In genomic region chr14:86943391-86944365, GRCh38 we compare ENCODE assay signal across 3 cellular contexts.
TF ChIP-seq lines count a peak whose summit lies in the region.

No MANE protein-coding gene starts in this region.

TF ChIP-seq in SK-N-SH, 30 proteins besides CTCF, POLR2A, EP300 and RAD21:
- TF ChIP-seq PBX3 (IDR thresholded peaks at IDR 0.05): no peak
- TF ChIP-seq USF1 (IDR thresholded peaks at IDR 0.05; ENCODE audit: borderline replicate concordance, low read depth): no peak
- TF ChIP-seq TCF12 (IDR thresholded peaks at IDR 0.05): no peak
- TF ChIP-seq, protein P1, sequence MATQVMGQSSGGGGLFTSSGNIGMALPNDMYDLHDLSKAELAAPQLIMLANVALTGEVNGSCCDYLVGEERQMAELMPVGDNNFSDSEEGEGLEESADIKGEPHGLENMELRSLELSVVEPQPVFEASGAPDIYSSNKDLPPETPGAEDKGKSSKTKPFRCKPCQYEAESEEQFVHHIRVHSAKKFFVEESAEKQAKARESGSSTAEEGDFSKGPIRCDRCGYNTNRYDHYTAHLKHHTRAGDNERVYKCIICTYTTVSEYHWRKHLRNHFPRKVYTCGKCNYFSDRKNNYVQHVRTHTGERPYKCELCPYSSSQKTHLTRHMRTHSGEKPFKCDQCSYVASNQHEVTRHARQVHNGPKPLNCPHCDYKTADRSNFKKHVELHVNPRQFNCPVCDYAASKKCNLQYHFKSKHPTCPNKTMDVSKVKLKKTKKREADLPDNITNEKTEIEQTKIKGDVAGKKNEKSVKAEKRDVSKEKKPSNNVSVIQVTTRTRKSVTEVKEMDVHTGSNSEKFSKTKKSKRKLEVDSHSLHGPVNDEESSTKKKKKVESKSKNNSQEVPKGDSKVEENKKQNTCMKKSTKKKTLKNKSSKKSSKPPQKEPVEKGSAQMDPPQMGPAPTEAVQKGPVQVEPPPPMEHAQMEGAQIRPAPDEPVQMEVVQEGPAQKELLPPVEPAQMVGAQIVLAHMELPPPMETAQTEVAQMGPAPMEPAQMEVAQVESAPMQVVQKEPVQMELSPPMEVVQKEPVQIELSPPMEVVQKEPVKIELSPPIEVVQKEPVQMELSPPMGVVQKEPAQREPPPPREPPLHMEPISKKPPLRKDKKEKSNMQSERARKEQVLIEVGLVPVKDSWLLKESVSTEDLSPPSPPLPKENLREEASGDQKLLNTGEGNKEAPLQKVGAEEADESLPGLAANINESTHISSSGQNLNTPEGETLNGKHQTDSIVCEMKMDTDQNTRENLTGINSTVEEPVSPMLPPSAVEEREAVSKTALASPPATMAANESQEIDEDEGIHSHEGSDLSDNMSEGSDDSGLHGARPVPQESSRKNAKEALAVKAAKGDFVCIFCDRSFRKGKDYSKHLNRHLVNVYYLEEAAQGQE (IDR thresholded peaks at IDR 0.05; ENCODE audit: low read depth, low read length): no peak
- TF ChIP-seq SIN3A (IDR thresholded peaks at IDR 0.05; ENCODE audit: borderline replicate concordance, low read depth, low read length): no peak
- no peak for TF ChIP-seq FOSL2 (IDR thresholded peaks at IDR 0.05; ENCODE audit: borderline replicate concordance, low read depth)
- TF ChIP-seq YY1 (IDR thresholded peaks at IDR 0.05; ENCODE audit: low read depth): no peak

TF ChIP-seq in SK-N-SH treated with all-trans-retinoic acid at 6 μM for 48 hours, 23 proteins besides CTCF, POLR2A, EP300 and RAD21:
- TF ChIP-seq, protein P2, sequence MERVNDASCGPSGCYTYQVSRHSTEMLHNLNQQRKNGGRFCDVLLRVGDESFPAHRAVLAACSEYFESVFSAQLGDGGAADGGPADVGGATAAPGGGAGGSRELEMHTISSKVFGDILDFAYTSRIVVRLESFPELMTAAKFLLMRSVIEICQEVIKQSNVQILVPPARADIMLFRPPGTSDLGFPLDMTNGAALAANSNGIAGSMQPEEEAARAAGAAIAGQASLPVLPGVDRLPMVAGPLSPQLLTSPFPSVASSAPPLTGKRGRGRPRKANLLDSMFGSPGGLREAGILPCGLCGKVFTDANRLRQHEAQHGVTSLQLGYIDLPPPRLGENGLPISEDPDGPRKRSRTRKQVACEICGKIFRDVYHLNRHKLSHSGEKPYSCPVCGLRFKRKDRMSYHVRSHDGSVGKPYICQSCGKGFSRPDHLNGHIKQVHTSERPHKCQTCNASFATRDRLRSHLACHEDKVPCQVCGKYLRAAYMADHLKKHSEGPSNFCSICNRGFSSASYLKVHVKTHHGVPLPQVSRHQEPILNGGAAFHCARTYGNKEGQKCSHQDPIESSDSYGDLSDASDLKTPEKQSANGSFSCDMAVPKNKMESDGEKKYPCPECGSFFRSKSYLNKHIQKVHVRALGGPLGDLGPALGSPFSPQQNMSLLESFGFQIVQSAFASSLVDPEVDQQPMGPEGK (CRISPR knock-in tag; IDR thresholded peaks at IDR 0.05; ENCODE audit: borderline replicate concordance): no peak
- TF ChIP-seq GLIS3 (CRISPR knock-in tag; IDR thresholded peaks at IDR 0.05) (no peak), ZNF8 (CRISPR knock-in tag; IDR thresholded peaks at IDR 0.05) (no peak), PPARA (CRISPR knock-in tag; IDR thresholded peaks at IDR 0.05; ENCODE audit: borderline replicate concordance) (no peak), RARB (CRISPR knock-in tag; IDR thresholded peaks at IDR 0.05) (no peak), ARNTL (CRISPR knock-in tag; IDR thresholded peaks at IDR 0.05; ENCODE audit: borderline replicate concordance, low read depth) (no peak), ZFP30 (CRISPR knock-in tag; IDR thresholded peaks at IDR 0.05) (no peak), ZC3H10 (CRISPR knock-in tag; IDR thresholded peaks at IDR 0.05) (no peak)

TF ChIP-seq in IMR-90, 13 proteins besides CTCF, POLR2A, EP300 and RAD21 (continued from another document):
- TF ChIP-seq SMC3 (IDR thresholded peaks at IDR 0.05; ENCODE audit: low read depth, low read length) (no peak), RCOR1 (IDR thresholded peaks at IDR 0.05; ENCODE audit: insufficient replicate concordance, low read length) (no peak)
- TF ChIP-seq, protein P3, sequence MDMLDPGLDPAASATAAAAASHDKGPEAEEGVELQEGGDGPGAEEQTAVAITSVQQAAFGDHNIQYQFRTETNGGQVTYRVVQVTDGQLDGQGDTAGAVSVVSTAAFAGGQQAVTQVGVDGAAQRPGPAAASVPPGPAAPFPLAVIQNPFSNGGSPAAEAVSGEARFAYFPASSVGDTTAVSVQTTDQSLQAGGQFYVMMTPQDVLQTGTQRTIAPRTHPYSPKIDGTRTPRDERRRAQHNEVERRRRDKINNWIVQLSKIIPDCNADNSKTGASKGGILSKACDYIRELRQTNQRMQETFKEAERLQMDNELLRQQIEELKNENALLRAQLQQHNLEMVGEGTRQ (IDR thresholded peaks at IDR 0.05; ENCODE audit: low read depth, low read length): no peak
- TF ChIP-seq, protein P4, sequence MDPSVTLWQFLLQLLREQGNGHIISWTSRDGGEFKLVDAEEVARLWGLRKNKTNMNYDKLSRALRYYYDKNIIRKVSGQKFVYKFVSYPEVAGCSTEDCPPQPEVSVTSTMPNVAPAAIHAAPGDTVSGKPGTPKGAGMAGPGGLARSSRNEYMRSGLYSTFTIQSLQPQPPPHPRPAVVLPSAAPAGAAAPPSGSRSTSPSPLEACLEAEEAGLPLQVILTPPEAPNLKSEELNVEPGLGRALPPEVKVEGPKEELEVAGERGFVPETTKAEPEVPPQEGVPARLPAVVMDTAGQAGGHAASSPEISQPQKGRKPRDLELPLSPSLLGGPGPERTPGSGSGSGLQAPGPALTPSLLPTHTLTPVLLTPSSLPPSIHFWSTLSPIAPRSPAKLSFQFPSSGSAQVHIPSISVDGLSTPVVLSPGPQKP (IDR thresholded peaks at IDR 0.05; ENCODE audit: borderline replicate concordance, low read depth, low read length): no peak
